In the genomic region with DNA sequence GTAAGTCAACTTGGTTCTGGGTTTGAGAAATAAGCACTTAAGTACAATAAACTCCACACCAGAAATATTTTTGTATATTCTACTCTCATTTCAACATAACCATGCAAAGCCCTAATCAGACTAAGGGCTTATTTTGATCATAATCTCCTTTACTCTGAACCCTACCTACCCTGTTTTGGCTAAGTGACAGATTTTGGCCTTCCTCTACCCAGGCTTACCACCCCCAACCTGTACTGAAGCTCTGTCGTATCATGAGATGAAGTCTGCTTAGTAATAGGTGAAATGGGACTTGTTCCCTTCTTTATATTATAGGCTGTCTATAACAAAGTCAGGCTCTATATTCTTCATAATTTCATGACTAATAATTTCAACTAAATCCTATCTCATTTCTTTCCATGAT, we compare ENCODE assay signal across 20 cellular contexts.
DNase-seq lines count a peak whose midpoint lies in the region; ATAC-seq and TF ChIP-seq lines count a peak whose summit lies in the region.
"Had no signal": no experiment of that assay in that cellular context is flagged by ENCODE, and none has a peak within 500 bp of the region (broad histone marks: within the 10 kb centered on the region; RNA-seq: fewer than 3 reads in every experiment).

No MANE protein-coding gene starts in this region.

- intact Hi-C loops in PC-9 (cut with micrococcal nuclease; ENCODE audit: unreplicated experiment) (no loop called here), posterior vena cava (cut with DNase I) (loop anchor here in 1 of 2 donors (2.0 kb wide), 1 partner anchor 55 kb away; no protein-coding TSS in a partner anchor), heart left ventricle (cut with DNase I) (no loop called here)

- H3K9me3 ChIP-seq in PC-9 (ENCODE audit: insufficient read depth, low read depth), result no peaks in the 10 kb centered on the region
- no peaks in the 10 kb centered on the region for H3K9me3 ChIP-seq in heart left ventricle
- H3K9me3 ChIP-seq: heart right ventricle, left ventricle myocardium inferior, prostate gland, SK-N-SH, tibial artery had no signal

- peaks cover 91% of the 10 kb centered on the region for H3K79me2 ChIP-seq in PC-9 (ENCODE audit: low read depth)

- H3K36me3 Mint-ChIP-seq in activated CD8-positive, alpha-beta memory T cell treated with anti-CD3 and anti-CD28 coated beads, Interleukin-2, amount 10 ng/mL, durations not matched to agents 7 days and 5 days, result peaks cover 3% of the 10 kb centered on the region
- H3K36me3 Mint-ChIP-seq in nephron progenitor cell (ENCODE audit: low read depth), result peaks cover 22% of the 10 kb centered on the region

- no peak for TF ChIP-seq POLR2A in heart left ventricle (IDR thresholded peaks at IDR 0.05)

- peak; percentile 39 for ATAC-seq in activated CD8-positive, alpha-beta memory T cell treated with anti-CD3 and anti-CD28 coated beads, Interleukin-2, amount 10 ng/mL, durations not matched to agents 7 days and 5 days
- ATAC-seq in heart left ventricle, result no peak
- ATAC-seq: heart right ventricle had no signal

- no peak overlapping the region for H3K4me3 ChIP-seq in PC-9
- H3K4me3 ChIP-seq in heart left ventricle, result no peak overlapping the region
- H3K4me3 ChIP-seq: prostate gland, tibial artery had no signal

- no peak overlapping the region for H3K27ac Mint-ChIP-seq in activated CD8-positive, alpha-beta memory T cell treated with anti-CD3 and anti-CD28 coated beads, Interleukin-2, amount 10 ng/mL, durations not matched to agents 7 days and 5 days
- H3K27ac Mint-ChIP-seq in nephron progenitor cell, result peak overlapping the region; percentile 15
- H3K27ac Mint-ChIP-seq: dendritic cell treated with granulocyte-macrophage colony-stimulating factor and Interleukin-4, amounts not matched to agents 40 ng/mL and 50 ng/mL, for 4 days had no signal

- no peak for TF ChIP-seq CTCF in PC-9 (conservative IDR thresholded peaks at IDR 0.05)
- TF ChIP-seq CTCF in nephron progenitor cell (IDR thresholded peaks at IDR 0.05), result no peak
- TF ChIP-seq CTCF in heart left ventricle (IDR thresholded peaks at IDR 0.05), result no peak

- H4K20me1 ChIP-seq in PC-9 (ENCODE audit: insufficient read depth), result peaks cover 11% of the 10 kb centered on the region

- H3K4me1 ChIP-seq in PC-9 (replicated peaks; ENCODE audit: insufficient read depth), result peaks cover 23% of the 10 kb centered on the region
- H3K4me1 ChIP-seq in heart left ventricle, result peaks cover 0 to 51% (median 22%) of the 10 kb centered on the region in 12 donors
- H3K4me1 ChIP-seq: prostate gland had no signal

- no peaks in the 10 kb centered on the region for H3K9me3 Mint-ChIP-seq in activated CD8-positive, alpha-beta memory T cell treated with anti-CD3 and anti-CD28 coated beads, Interleukin-2, amount 10 ng/mL, durations not matched to agents 7 days and 5 days (ENCODE audit: low read depth)
- no peaks in the 10 kb centered on the region for H3K9me3 Mint-ChIP-seq in nephron progenitor cell
- H3K9me3 Mint-ChIP-seq: CD8-positive, alpha-beta memory T cell; dendritic cell treated with granulocyte-macrophage colony-stimulating factor and Interleukin-4, amounts not matched to agents 40 ng/mL and 50 ng/mL, for 4 days; neural crest cell had no signal

- no TSS peak for BruUV-seq in PC-9 (replicated peaks; lab: Mats Ljungman, UMichigan)

- H2AFZ ChIP-seq in PC-9, result no peak overlapping the region

- POLR2A ChIA-PET in PC-9 (lab: Charles Lee; ENCODE audit: unreplicated experiment), result no interaction called here

- H3K9me2 ChIP-seq in PC-9 (ENCODE audit: insufficient read depth), result no peaks in the 10 kb centered on the region
- H3K9me2 ChIP-seq: SK-N-SH had no signal

- H3K4me2 ChIP-seq in PC-9, result 0 out of 2 replicates have a peak overlapping the region, but pooled peaks have one; percentile 1
- H3K4me2 ChIP-seq: SK-N-SH had no signal

- CTCF ChIA-PET in activated CD8-positive, alpha-beta memory T cell treated with anti-CD3 and anti-CD28 coated beads, Interleukin-2, amount 10 ng/mL, durations not matched to agents 7 days and 5 days (lab: Charles Lee), result interaction anchor here (1.6 kb wide), 1 partner anchor 15 kb away, joined by 3 read pairs; no protein-coding TSS in a partner anchor
- CTCF ChIA-PET in PC-9 (lab: Charles Lee), result no interaction called here

- H3K27ac ChIP-seq in PC-9 (no peak overlapping the region), heart left ventricle (no peak overlapping the region)
- H3K27ac ChIP-seq: heart right ventricle, left ventricle myocardium inferior, tibial artery had no signal

- no peaks in the 10 kb centered on the region for H3F3A ChIP-seq in PC-9 (ENCODE audit: insufficient read depth, low read depth)

- peaks cover 29% of the 10 kb centered on the region for H3K4me1 Mint-ChIP-seq in activated CD8-positive, alpha-beta memory T cell treated with anti-CD3 and anti-CD28 coated beads, Interleukin-2, amount 10 ng/mL, durations not matched to agents 7 days and 5 days
- H3K4me1 Mint-ChIP-seq in nephron progenitor cell, result peaks cover 36% of the 10 kb centered on the region

- no peaks in the 10 kb centered on the region for H3K27me3 ChIP-seq in PC-9 (ENCODE audit: insufficient read depth, low read depth)
- H3K27me3 ChIP-seq in heart left ventricle, result no peaks in the 10 kb centered on the region
- H3K27me3 ChIP-seq: heart right ventricle, tibial artery had no signal

- no peak for DNase-seq in activated CD8-positive, alpha-beta memory T cell treated with anti-CD3 and anti-CD28 coated beads, Interleukin-2, amount 10 ng/mL, durations not matched to agents 7 days and 5 days
- no peak for DNase-seq in activated CD8-positive, alpha-beta memory T cell treated with anti-CD3 and anti-CD28 coated beads for 24 hours
- DNase-seq in DMS53 (lab: John Stamatoyannopoulos, UW), result peak; percentile 62
- no peak for DNase-seq in PC-9
- DNase-seq in nephron progenitor cell, result no peak
- no peak for DNase-seq in NCI-H2171 treated with DMSO at 0.1 percent for 48 hours (lab: John Stamatoyannopoulos, UW)
- DNase-seq in posterior vena cava (ENCODE audit: low spot score), result no peak
- no peak for DNase-seq in heart left ventricle
- DNase-seq: activated CD4-positive, alpha-beta T cell treated with anti-CD3 and anti-CD28 coated beads for 4 hours; activated gamma-delta T cell; CD8-positive, alpha-beta memory T cell; heart right ventricle; left ventricle myocardium inferior; SK-N-SH; stimulated activated CD4-positive, alpha-beta T cell treated with anti-CD3 and anti-CD28 coated beads, Interleukin-1b, Interleukin-23, amount 100 ng/mL, for 48 hours; T1000; tibial artery had no signal

- WGBS in heart left ventricle, 4 donors, result 83 to 95% (median 90%) methylated on average over 1 of the region's 1 CpG

- H3K36me3 ChIP-seq in PC-9 (ENCODE audit: low read depth) (no peaks in the 10 kb centered on the region), heart left ventricle (no peaks in the 10 kb centered on the region)
- H3K36me3 ChIP-seq: heart right ventricle, left ventricle myocardium inferior, prostate gland, tibial artery had no signal

- H3K27me3 Mint-ChIP-seq in activated CD8-positive, alpha-beta memory T cell treated with anti-CD3 and anti-CD28 coated beads, Interleukin-2, amount 10 ng/mL, durations not matched to agents 7 days and 5 days, result no peaks in the 10 kb centered on the region
- H3K27me3 Mint-ChIP-seq in nephron progenitor cell (ENCODE audit: low read depth, poor library complexity), result no peaks in the 10 kb centered on the region
- H3K27me3 Mint-ChIP-seq: CD8-positive, alpha-beta memory T cell; dendritic cell treated with granulocyte-macrophage colony-stimulating factor and Interleukin-4, amounts not matched to agents 40 ng/mL and 50 ng/mL, for 4 days had no signal

- H3K4me3 Mint-ChIP-seq in activated CD8-positive, alpha-beta memory T cell treated with anti-CD3 and anti-CD28 coated beads, Interleukin-2, amount 10 ng/mL, durations not matched to agents 7 days and 5 days, result no peak overlapping the region
- no peak overlapping the region for H3K4me3 Mint-ChIP-seq in nephron progenitor cell
- H3K4me3 Mint-ChIP-seq: dendritic cell treated with granulocyte-macrophage colony-stimulating factor and Interleukin-4, amounts not matched to agents 40 ng/mL and 50 ng/mL, for 4 days; neural crest cell had no signal
